ENCODE assay signal across 9 cellular contexts in genomic region chr6:68967549-68968300, GRCh38.
DNase-seq lines count a peak whose midpoint lies in the region; ATAC-seq and TF ChIP-seq lines count a peak whose summit lies in the region.
"Had no signal": no experiment of that assay in that cellular context is flagged by ENCODE, and none has a peak within 500 bp of the region (broad histone marks: within the 10 kb centered on the region; RNA-seq: fewer than 3 reads in every experiment).

No MANE protein-coding gene starts in this region.

- WGBS in heart left ventricle, 4 donors: 44 to 51% (median 48%) methylated on average over 11 of the region's 11 CpGs

- no peaks in the 10 kb centered on the region for H3K36me3 ChIP-seq in heart left ventricle

- H3K9me3 ChIP-seq in heart left ventricle: no peaks in the 10 kb centered on the region

- peaks cover 2% of the 10 kb centered on the region for H3K27me3 Mint-ChIP-seq in activated naive CD4-positive, alpha-beta T cell treated with anti-CD3 and anti-CD28 coated beads for 36 hours (ENCODE audit: low read depth)

- no peaks in the 10 kb centered on the region for H3K27me3 ChIP-seq in heart left ventricle

- TF ChIP-seq POLR2A in heart left ventricle (IDR thresholded peaks at IDR 0.05): no peak

- no peak overlapping the region for H3K4me3 ChIP-seq in heart left ventricle
- no peak overlapping the region for H3K4me3 ChIP-seq in retinal pigment epithelial cell (ENCODE audit: low read length)

- no peaks in the 10 kb centered on the region for H3K9me3 Mint-ChIP-seq in activated naive CD4-positive, alpha-beta T cell treated with anti-CD3 and anti-CD28 coated beads for 36 hours

- TF ChIP-seq CTCF in RWPE1 (conservative IDR thresholded peaks at IDR 0.05; ENCODE audit: low read depth) (peak; percentile 85), heart left ventricle (IDR thresholded peaks at IDR 0.05) (peak; percentile 79 to 92 (median 88)), retinal pigment epithelial cell (conservative IDR thresholded peaks at IDR 0.05; ENCODE audit: low read depth, low read length) (peak; percentile 91)

- intact Hi-C loops in activated naive CD4-positive, alpha-beta T cell treated with anti-CD3 and anti-CD28 coated beads for 36 hours (cut with micrococcal nuclease): loop anchor here (1.0 to 10.0 kb wide), 4 partner anchors 329 to 1137 kb away; no protein-coding TSS in a partner anchor
- intact Hi-C loops in heart left ventricle (cut with DNase I): loop anchor here in 6 of 10 donors (5.0 to 10.0 kb wide), 4 partner anchors 90 to 333 kb away; partner anchors contain the start of gene ADGRB3 (in 5 of the 6)

- no peak overlapping the region for H3K4me3 Mint-ChIP-seq in activated naive CD4-positive, alpha-beta T cell treated with anti-CD3 and anti-CD28 coated beads for 36 hours
- H3K4me3 Mint-ChIP-seq: immature natural killer cell had no signal

- DNase-seq in GM04503 (ENCODE audit: low read depth) (peak; percentile 6), HuH-7 (ENCODE audit: low spot score) (peak; percentile 38), RWPE1 (ENCODE audit: low spot score) (peak; percentile 52), heart left ventricle (peak in 4 of 5 donors; percentile 47 to 63 (median 51)), retinal pigment epithelial cell (ENCODE audit: low read depth) (no peak), GOT3 (lab: John Stamatoyannopoulos, UW) (no peak)
- peak; percentile 68 for DNase-seq in activated naive CD4-positive, alpha-beta T cell treated with anti-CD3 and anti-CD28 coated beads for 36 hours

- H3K27ac ChIP-seq in RWPE1 (no peak overlapping the region), heart left ventricle (no peak overlapping the region)

- peak; percentile 90 for ATAC-seq in GM21528 (IDR thresholded peaks at IDR 0.05; ENCODE audit: low FRiP score, unreplicated experiment)
- peak in 3 of 4 donors; percentile 57 to 74 (median 63) for ATAC-seq in heart left ventricle

- peaks cover 7% of the 10 kb centered on the region for H3K4me1 Mint-ChIP-seq in activated naive CD4-positive, alpha-beta T cell treated with anti-CD3 and anti-CD28 coated beads for 36 hours (ENCODE audit: low read depth)

- H3K4me1 ChIP-seq in heart left ventricle: peaks cover 0 to 5% (median 0%) of the 10 kb centered on the region in 12 donors

- CTCF ChIA-PET in RWPE1 (lab: Yijun Ruan, JAX): interaction anchor here (0.7 to 0.9 kb wide), 9 partner anchors 8 to 1829 kb away, joined by 3 to 4 read pairs (median 3); no protein-coding TSS in a partner anchor
- CTCF ChIA-PET in activated naive CD4-positive, alpha-beta T cell treated with anti-CD3 and anti-CD28 coated beads for 36 hours (lab: Charles Lee): interaction anchor here (0.6 to 1.5 kb wide), 6 partner anchors 15 to 694 kb away, joined by 3 to 7 read pairs (median 4); no protein-coding TSS in a partner anchor

- H3K27ac Mint-ChIP-seq in activated naive CD4-positive, alpha-beta T cell treated with anti-CD3 and anti-CD28 coated beads for 36 hours: no peak overlapping the region
- H3K27ac Mint-ChIP-seq: immature natural killer cell had no signal

- H3K36me3 Mint-ChIP-seq in activated naive CD4-positive, alpha-beta T cell treated with anti-CD3 and anti-CD28 coated beads for 36 hours (ENCODE audit: low read depth): no peaks in the 10 kb centered on the region
- H3K36me3 Mint-ChIP-seq: immature natural killer cell had no signal

- POLR2A ChIA-PET in RWPE1 (lab: Yijun Ruan, JAX; ENCODE audit: low non-redundant PET): no interaction called here

Comparison
In these comparisons a context has a peak if more than half of its experiments do, and no peak if none do; other contexts are left out.
1. DNase-seq: peak in GM04503 (single experiment), HuH-7 (single experiment), RWPE1 (single experiment), activated naive CD4-positive, alpha-beta T cell treated with anti-CD3 and anti-CD28 coated beads for 36 hours (single experiment) and heart left ventricle (4 of 5); none in retinal pigment epithelial cell (single experiment) and GOT3 (single experiment).
2. Peak in every context shown above with its lines, with median percentiles within 50 percentile points of each other: CTCF ChIP-seq.